In the genomic region with DNA sequence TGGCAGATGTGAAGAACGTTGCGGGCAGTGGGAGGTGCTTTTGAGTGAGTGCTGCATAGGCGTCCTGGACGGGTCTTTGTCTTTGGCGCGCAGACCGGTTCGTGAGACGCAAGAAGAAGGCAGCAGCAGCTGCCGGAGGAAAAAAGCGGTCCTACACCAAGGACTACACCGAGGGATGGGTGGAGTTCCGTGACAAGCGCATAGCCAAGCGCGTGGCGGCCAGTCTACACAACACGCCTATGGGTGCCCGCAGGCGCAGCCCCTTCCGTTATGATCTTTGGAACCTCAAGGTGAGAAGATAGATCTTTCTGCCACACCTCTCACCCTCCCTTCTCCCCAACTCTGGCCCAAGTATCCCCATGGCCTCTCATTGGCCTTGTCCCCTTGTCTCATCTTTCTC, we compare ENCODE assay signal across 8 cellular contexts. TPM values are rescaled to one million over a fixed set of nuclear protein-coding genes. Genes with fewer than 3 reads are reported as not detected.
DNase-seq lines count a peak whose midpoint lies in the region; ATAC-seq and TF ChIP-seq lines count a peak whose summit lies in the region.

No MANE protein-coding gene starts in this region.

- in situ Hi-C loops in IMR-90 (cut with MboI; ENCODE audit: low sequenced_read_pairs), result no loop called here

- no peak overlapping the region for H2BK120ac ChIP-seq in IMR-90 (ENCODE audit: low read depth, low read length)

- H4K8ac ChIP-seq in IMR-90 (ENCODE audit: low read depth in 2 of 2, low read length in 2 of 2), result no peak overlapping the region; a peak in 1 of 4 replicates

- H3K79me2 ChIP-seq in osteoblast (ENCODE audit: insufficient read depth, low read length), result peaks cover 21% of the 10 kb centered on the region

- TF ChIP-seq CTCF in C4-2B (conservative IDR thresholded peaks at IDR 0.05) (no peak), IMR-90 (conservative IDR thresholded peaks at IDR 0.05; ENCODE audit: low read depth, low read length) (no peak), osteoblast (IDR thresholded peaks at IDR 0.05; ENCODE audit: extremely low read depth, low read depth, low read length) (no peak)

- peak overlapping the region; percentile 55 for H3K4me2 ChIP-seq in IMR-90 (ENCODE audit: low read depth, low read length)
- H3K4me2 ChIP-seq in osteoblast (ENCODE audit: insufficient read depth, low read length), result peak overlapping the region; percentile 96

- no TSS peak for BruUV-seq in IMR-90 (replicated peaks; lab: Mats Ljungman, UMichigan)

- POLR2A ChIA-PET in IMR-90 (lab: Charles Lee; ENCODE audit: unreplicated experiment), result no interaction called here

- CTCF ChIA-PET in IMR-90 (lab: Yijun Ruan, JAX), result no interaction called here

- no peaks in the 10 kb centered on the region; the same call in 1 of the 2 replicates for H3K9me1 ChIP-seq in IMR-90 (ENCODE audit: insufficient read depth, low read length)

- H2BK20ac ChIP-seq in IMR-90 (ENCODE audit: low read depth, low read length), result no peak overlapping the region

- no peak overlapping the region for H2AFZ ChIP-seq in IMR-90 (replicated peaks; ENCODE audit: low read length, poor library complexity)
- H2AFZ ChIP-seq in osteoblast (ENCODE audit: low read length), result peak overlapping the region; percentile 99

- no peak overlapping the region for H4K91ac ChIP-seq in IMR-90 (ENCODE audit: insufficient read depth, low read depth, low read length)

- H4K5ac ChIP-seq in IMR-90 (ENCODE audit: low read depth, low read length), result no peak overlapping the region

- no peak overlapping the region for H3K56ac ChIP-seq in IMR-90 (ENCODE audit: extremely low read depth, insufficient read depth, low read length)

- no peak for TF ChIP-seq RAD21 in IMR-90 (IDR thresholded peaks at IDR 0.05; ENCODE audit: low read length)

- H3K14ac ChIP-seq in IMR-90 (replicated peaks; ENCODE audit: low read depth, low read length), result no peak overlapping the region

- H3K27ac ChIP-seq in C4-2B, result peak overlapping the region; percentile 90
- no peak overlapping the region for H3K27ac ChIP-seq in IMR-90 (ENCODE audit: insufficient read depth, low read length)
- peak overlapping the region; percentile 87 for H3K27ac ChIP-seq in osteoblast (ENCODE audit: low read depth, low read length)

- no peak overlapping the region for H3K4ac ChIP-seq in IMR-90 (ENCODE audit: low read depth, low read length)

- H3K4me1 ChIP-seq in IMR-90 (ENCODE audit: control insufficient read depth, insufficient read depth, low read length), result peaks cover 3% of the 10 kb centered on the region; the same call in 1 of the 2 replicates
- H3K4me1 ChIP-seq in endocrine pancreas (ENCODE audit: control insufficient read depth, insufficient read depth, low read length), result no peaks in the 10 kb centered on the region
- peaks cover 15% of the 10 kb centered on the region for H3K4me1 ChIP-seq in osteoblast (ENCODE audit: insufficient read depth, low read length)

- H2AK5ac ChIP-seq in IMR-90 (ENCODE audit: low read depth, low read length), result no peak overlapping the region; the same call in 1 of the 2 replicates

- H2BK5ac ChIP-seq in IMR-90 (ENCODE audit: low read depth, low read length, poor library complexity, severe bottlenecking), result no peak overlapping the region

- H2AK9ac ChIP-seq in IMR-90 (replicated peaks; ENCODE audit: low read depth, low read length, poor library complexity), result no peak overlapping the region

- H2BK15ac ChIP-seq in IMR-90 (ENCODE audit: low read depth, low read length), result no peak overlapping the region

- H3K4me3 ChIP-seq in IMR-90 (ENCODE audit: insufficient read depth, low read depth, low read length) (peak overlapping the region; percentile 91), endocrine pancreas (ENCODE audit: control insufficient read depth, insufficient read depth, low read length) (peak overlapping the region; percentile 67), osteoblast (ENCODE audit: insufficient read depth, low read length) (peak overlapping the region; percentile 99)

- no peaks in the 10 kb centered on the region for H4K20me1 ChIP-seq in IMR-90 (ENCODE audit: insufficient read depth, low read length)
- peaks cover 3% of the 10 kb centered on the region for H4K20me1 ChIP-seq in osteoblast (ENCODE audit: insufficient read depth, low read length)

- no peaks in the 10 kb centered on the region for H3K27me3 ChIP-seq in IMR-90 (ENCODE audit: control insufficient read depth, insufficient read depth, low read length)
- H3K27me3 ChIP-seq in endocrine pancreas (ENCODE audit: control insufficient read depth, insufficient read depth, low read length), result no peaks in the 10 kb centered on the region
- H3K27me3 ChIP-seq in osteoblast (ENCODE audit: insufficient read depth, low read length), result peaks cover 3% of the 10 kb centered on the region

- 49% methylated on average over 7 of the region's 21 CpGs; no CpG with 5 or more reads in 1 of the 2 experiments for WGBS in IMR-90 (ENCODE audit: extremely low coverage in 2 of 2, insufficient read length in 1 of 2), 2 experiments

- dilution Hi-C loops in IMR-90 (cut with HindIII; ENCODE audit: low sequenced_read_pairs, unreplicated experiment), result no loop called here

- no peak for TF ChIP-seq POLR2A in IMR-90 (IDR thresholded peaks at IDR 0.05; ENCODE audit: low read depth, low read length)

- H3K23ac ChIP-seq in IMR-90 (ENCODE audit: low read depth, low read length), result no peak overlapping the region

- intact Hi-C loops in IMR-90 (cut with micrococcal nuclease), result no loop called here

- H3K36me3 ChIP-seq in IMR-90 (ENCODE audit: control insufficient read depth, insufficient read depth, low read length) (peaks cover 12% of the 10 kb centered on the region), endocrine pancreas (ENCODE audit: control insufficient read depth, insufficient read depth, low read length) (peaks cover 2% of the 10 kb centered on the region), osteoblast (ENCODE audit: insufficient read depth, low read length) (peaks cover 18% of the 10 kb centered on the region)

- no peak for ATAC-seq in IMR-90 (ENCODE audit: low read depth)
- ATAC-seq in HG02642 (IDR thresholded peaks at IDR 0.05; ENCODE audit: poor library complexity, unreplicated experiment), result no peak
- no peak for ATAC-seq in GM19328 (IDR thresholded peaks at IDR 0.05; ENCODE audit: unreplicated experiment)
- ATAC-seq in HG02970 (IDR thresholded peaks at IDR 0.05; ENCODE audit: low FRiP score, unreplicated experiment), result no peak

- no peak overlapping the region for H3K18ac ChIP-seq in IMR-90 (ENCODE audit: low read depth, low read length)

- H3K9ac ChIP-seq in IMR-90 (ENCODE audit: low read depth, low read length) (peak overlapping the region; percentile 96; the same call in 1 of the 2 replicates), endocrine pancreas (ENCODE audit: control insufficient read depth, insufficient read depth, low read length) (peak overlapping the region; percentile 57)

- DNase-seq in IMR-90, result no peak
- DNase-seq in osteoblast (ENCODE audit: insufficient read length, low spot score, missing footprints), result peak; percentile 41
- no peak for DNase-seq in stimulated activated naive CD4-positive, alpha-beta T cell treated with Interleukin-2 at 50 U/mL for 16 hours (lab: John Stamatoyannopoulos, UW)

- H3K9me3 ChIP-seq in IMR-90 (ENCODE audit: control insufficient read depth, insufficient read depth, low read length) (no peaks in the 10 kb centered on the region), endocrine pancreas (ENCODE audit: control insufficient read depth, low read length) (no peaks in the 10 kb centered on the region), osteoblast (ENCODE audit: low read depth, low read length) (no peaks in the 10 kb centered on the region)

- peaks cover 8 to 19% of the 10 kb centered on the region in 2 experiments; a peak in 3 of 4 replicates for H3K79me1 ChIP-seq in IMR-90 (ENCODE audit: low read depth in 1 of 2, low read length in 2 of 2)

TF ChIP-seq in IMR-90, 13 proteins besides CTCF, POLR2A, EP300 and RAD21 (continues in another document):
- TF ChIP-seq CHD1 (IDR thresholded peaks at IDR 0.05; ENCODE audit: low read depth, low read length) (no peak), MAFK (IDR thresholded peaks at IDR 0.05; ENCODE audit: low read depth, low read length) (no peak), MAZ (IDR thresholded peaks at IDR 0.05; ENCODE audit: borderline replicate concordance, low read depth, low read length) (no peak), SMC3 (IDR thresholded peaks at IDR 0.05; ENCODE audit: low read depth, low read length) (no peak), NFE2L2 (IDR thresholded peaks at IDR 0.05; ENCODE audit: low read depth, low read length) (no peak), ELK1 (IDR thresholded peaks at IDR 0.05; ENCODE audit: borderline replicate concordance, low read depth, low read length) (no peak), CEBPB (IDR thresholded peaks at IDR 0.05; ENCODE audit: low read depth, low read length) (no peak), BHLHE40 (IDR thresholded peaks at IDR 0.05; ENCODE audit: low read depth, low read length) (no peak), FOS (IDR thresholded peaks at IDR 0.05; ENCODE audit: low read depth, low read length) (no peak), MXI1 (IDR thresholded peaks at IDR 0.05; ENCODE audit: borderline replicate concordance, low read depth, low read length) (no peak)

RNA-seq across cellular contexts. Expression of gene ABT1, which starts 1.1 kb away (rescaled TPM):
- 12.2 and 15.4 TPM in 2 replicates for total RNA-seq in IMR-90 (2012; rRNA removed)
- 15.2 and 16.7 TPM in 2 replicates for polyA plus RNA-seq in IMR-90 (2012; rRNA removed)
- polyA plus RNA-seq in IMR-90 (2012; cell fraction: cytosol; rRNA removed), result 11.9 and 18.6 TPM in 2 replicates
- polyA plus RNA-seq in IMR-90 (2012; cell fraction: nucleus; rRNA removed; ENCODE audit: low replicate concordance), result 9.6 and 14.5 TPM in 2 replicates
- total RNA-seq in osteoblast, result 11.2 and 11.6 TPM in 2 replicates

RNA-seq across cellular contexts. Expression of gene HMGN4, which starts 59.7 kb away (rescaled TPM):
- total RNA-seq in IMR-90 (2012; rRNA removed), result 49.2 and 50.2 TPM in 2 replicates
- polyA plus RNA-seq in IMR-90 (2012; rRNA removed), result 36.0 and 46.4 TPM in 2 replicates
- polyA plus RNA-seq in IMR-90 (2012; cell fraction: cytosol; rRNA removed), result 13.5 and 14.4 TPM in 2 replicates
- polyA plus RNA-seq in IMR-90 (2012; cell fraction: nucleus; rRNA removed; ENCODE audit: low replicate concordance), result 4.4 and 20.9 TPM in 2 replicates
- total RNA-seq in osteoblast, result 62.2 and 64.5 TPM in 2 replicates
